10 cellular contexts compared by ENCODE assay signal in genomic region chr13:75566658-75567057, GRCh38. TPM values are rescaled to one million over a fixed set of nuclear protein-coding genes. Genes with fewer than 3 reads are reported as not detected.
DNase-seq lines count a peak whose midpoint lies in the region; ATAC-seq, FAIRE-seq and TF ChIP-seq lines count a peak whose summit lies in the region.
"Had no signal": no experiment of that assay in that cellular context is flagged by ENCODE, and none has a peak within 500 bp of the region (broad histone marks: within the 10 kb centered on the region; RNA-seq: fewer than 3 reads in every experiment).

No MANE protein-coding gene starts in this region.

- H3K79me2 ChIP-seq in K562 (ENCODE audit: control insufficient read depth, insufficient read depth, low read length), result no peaks in the 10 kb centered on the region

- CTCF ChIA-PET in K562 (lab: Yijun Ruan, JAX; ENCODE audit: low intra/inter-chr PET ratio), result no interaction called here

- H3K36me3 ChIP-seq in K562 (ENCODE audit: control insufficient read depth, insufficient read depth, low read length) (peaks cover 52% of the 10 kb centered on the region), gastrocnemius medialis (peaks cover 0 to 52% of the 10 kb centered on the region in 2 donors)

- DNase-seq in EL (peak; percentile 51), K562 (ENCODE audit: extremely low read depth in 1 of 4, low spot score in 3 of 4) (no peak), middle frontal gyrus (ENCODE audit: extremely low spot score, low spot score) (peak; percentile 12), gastrocnemius medialis (no peak), NCI-H510A treated with DMSO at 0.1 percent for 48 hours (lab: John Stamatoyannopoulos, UW) (no peak)
- DNase-seq: activated CD4-positive, alpha-beta memory T cell treated with anti-CD3 and anti-CD28 coated beads for 36 hours; sigmoid colon had no signal

- POLR2A ChIA-PET in K562 (lab: Yijun Ruan, JAX), result no interaction called here

- BruUV-seq in K562 (replicated peaks; lab: Mats Ljungman, UMichigan), result no TSS peak

- H3K4me3 ChIP-seq in K562 (no peak overlapping the region), gastrocnemius medialis (no peak overlapping the region)
- H3K4me3 ChIP-seq: sigmoid colon had no signal

- TF ChIP-seq RAD21 in Ishikawa (IDR thresholded peaks at IDR 0.05; ENCODE audit: low read depth) (peak; percentile 39), K562 (CRISPR knock-in tag; conservative IDR thresholded peaks at IDR 0.05 in 1 of 2, IDR thresholded peaks at IDR 0.05 in 1 of 2) (peak in 1 of 2 experiments; percentile 34; a peak in 1 of 4 replicates)

- H3K9me3 ChIP-seq in K562 (replicated peaks; ENCODE audit: control insufficient read depth, insufficient read depth, low read depth, low read length) (no peaks in the 10 kb centered on the region), gastrocnemius medialis (no peaks in the 10 kb centered on the region)
- H3K9me3 ChIP-seq: sigmoid colon had no signal

- in situ Hi-C loops in K562 (cut with MboI) (no loop called here), gastrocnemius medialis (cut with MboI; ENCODE audit: low sequenced_read_pairs in 4 of 4) (no loop called here)

- no peak for FAIRE-seq in K562 (lab: Jason Lieb, UNC)

- H3K9ac ChIP-seq in K562 (ENCODE audit: insufficient read depth in 1 of 2, low read depth in 2 of 2, low read length in 2 of 2), result no peak overlapping the region

- no peaks in the 10 kb centered on the region for H3K27me3 ChIP-seq in K562 (ENCODE audit: control insufficient read depth in 2 of 2, insufficient read depth in 2 of 2, low read length in 2 of 2)
- no peaks in the 10 kb centered on the region for H3K27me3 ChIP-seq in gastrocnemius medialis
- H3K27me3 ChIP-seq: sigmoid colon had no signal

- no peak overlapping the region for H2AFZ ChIP-seq in K562 (ENCODE audit: low read depth, low read length)

- ATAC-seq in K562 (no peak), gastrocnemius medialis (no peak), HG03342 (IDR thresholded peaks at IDR 0.05; ENCODE audit: unreplicated experiment) (no peak), GM18907 (IDR thresholded peaks at IDR 0.05; ENCODE audit: unreplicated experiment) (no peak)

- intact Hi-C loops in K562 (cut with micrococcal nuclease) (no loop called here), gastrocnemius medialis (cut with DNase I; ENCODE audit: low total_unique reads) (no loop called here)

- H3K27ac ChIP-seq in K562 (ENCODE audit: extremely low read depth, low read depth, low read length), result no peak overlapping the region
- no peak overlapping the region for H3K27ac ChIP-seq in gastrocnemius medialis
- H3K27ac ChIP-seq: sigmoid colon had no signal

- no peaks in the 10 kb centered on the region for H3K9me1 ChIP-seq in K562 (ENCODE audit: control insufficient read depth, insufficient read depth, low read length)

- no peaks in the 10 kb centered on the region for H4K20me1 ChIP-seq in K562 (replicated peaks; ENCODE audit: control insufficient read depth, insufficient read depth, low read length)

- TF ChIP-seq CTCF in K562 (IDR thresholded peaks at IDR 0.05 in 2 of 3, conservative IDR thresholded peaks at IDR 0.05 in 1 of 3; ENCODE audit: insufficient read depth in 2 of 3, low read depth in 1 of 3, low read length in 3 of 3) (peak in 1 of 3 experiments; percentile 33; a peak in 1 of 6 replicates), gastrocnemius medialis (IDR thresholded peaks at IDR 0.05 in 4 of 5, conservative IDR thresholded peaks at IDR 0.05 in 1 of 5) (peak in 1 of 5 experiments; percentile 16)

- H3K4me2 ChIP-seq in K562 (ENCODE audit: insufficient read depth, low read length), result no peak overlapping the region

- H3K4me1 ChIP-seq in K562 (replicated peaks in 1 of 2; ENCODE audit: control insufficient read depth in 2 of 2, insufficient read depth in 2 of 2, low read length in 2 of 2), result no peaks in the 10 kb centered on the region; a peak in 1 of 5 replicates
- H3K4me1 ChIP-seq in gastrocnemius medialis, result no peaks in the 10 kb centered on the region
- H3K4me1 ChIP-seq: sigmoid colon had no signal

- TF ChIP-seq POLR2A in K562 (conservative IDR thresholded peaks at IDR 0.05) (no peak), gastrocnemius medialis (IDR thresholded peaks at IDR 0.05) (no peak)

- no peak for TF ChIP-seq EP300 in Ishikawa (IDR thresholded peaks at IDR 0.05; ENCODE audit: borderline replicate concordance)
- no peak for TF ChIP-seq EP300 in K562 (IDR thresholded peaks at IDR 0.05; ENCODE audit: low read length)

TF ChIP-seq in Ishikawa, 13 proteins besides CTCF, POLR2A, EP300 and RAD21 (continues in another document):
- TF ChIP-seq CEBPB (IDR thresholded peaks at IDR 0.05), result no peak
- no peak for TF ChIP-seq CREB1 (IDR thresholded peaks at IDR 0.05; ENCODE audit: low read depth)

TF ChIP-seq in K562, 482 proteins besides CTCF, POLR2A, EP300 and RAD21:
- no peak for TF ChIP-seq LEF1 (IDR thresholded peaks at IDR 0.05)
- peak; percentile 44; the same call in 1 of the 2 replicates for TF ChIP-seq ATF3 (IDR thresholded peaks at IDR 0.05)
- TF ChIP-seq ATF3 (CRISPR knock-in tag; conservative IDR thresholded peaks at IDR 0.05), result no peak

RNA-seq across cellular contexts. Expression of gene UCHL3, which starts 17.1 kb away (rescaled TPM):
- 13.7 and 33.4 TPM in 2 replicates for total RNA-seq in K562 (2011; cell fraction: chromatin; rRNA removed; ENCODE audit: low replicate concordance)
- 5.7 and 8.3 TPM in 2 replicates for total RNA-seq in K562 (2011; cell fraction: nucleolus; rRNA removed)
- 9.9 and 13.1 TPM in 2 replicates for total RNA-seq in K562 (2011; cell fraction: nucleoplasm; rRNA removed)
- total RNA-seq in K562 (2014; rRNA removed) (40.2 and 42.2 TPM in 2 replicates), K562 (2014; rRNA removed; fragmentation: Illumina TruSeq; extraction: Trizol) (79.1 and 95.7 TPM in 2 replicates), K562 (2015; rRNA removed; fragmentation: Illumina TruSeq; extraction: Trizol) (78.0 and 85.4 TPM in 2 replicates), K562 (2021) (46.3 and 53.7 TPM in 2 replicates), gastrocnemius medialis (10 to 100 TPM; 40.2 to 67.5 (median 44.2) TPM)
- polyA plus RNA-seq in K562 (2011; rRNA removed) (51.9 and 89.1 TPM in 2 replicates), K562 (2014; fragmentation: Illumina TruSeq; extraction: Trizol) (84.4 and 108 TPM in 2 replicates), K562 (2014; fragmentation: Nextera tagmentation; extraction: Ambion mirVana) (100 to 1,000 TPM; 108 to 112 TPM), K562 (2014; rRNA removed) (75.2 and 83.8 TPM in 2 replicates)
- 20.6 and 29.5 TPM in 2 replicates for polyA plus RNA-seq in K562 (2011; cell fraction: cytosol; rRNA removed)
- 11.0 and 18.0 TPM in 2 replicates for polyA plus RNA-seq in K562 (2011; cell fraction: nucleus; rRNA removed)
- polyA plus RNA-seq in K562 (2012), result 39.0 and 52.0 TPM in 2 replicates
- polyA minus RNA-seq in K562 (2011; rRNA and poly(A)+ RNA removed), result 53.2 and 67.8 TPM in 2 replicates
- 13.2 and 16.6 TPM in 2 replicates for polyA minus RNA-seq in K562 (2011; cell fraction: cytosol; rRNA and poly(A)+ RNA removed)
- 5.1 and 12.9 TPM in 2 replicates for polyA minus RNA-seq in K562 (2011; cell fraction: nucleus; rRNA and poly(A)+ RNA removed)

RNA-seq across cellular contexts. Expression of gene COMMD6, which starts 29.0 kb away (rescaled TPM):
- total RNA-seq in K562 (2011; cell fraction: chromatin; rRNA removed; ENCODE audit: low replicate concordance), result 4.0 and 10.8 TPM in 2 replicates
- total RNA-seq in K562 (2011; cell fraction: nucleolus; rRNA removed), result 7.1 and 9.5 TPM in 2 replicates
- 15.0 and 29.1 TPM in 2 replicates for total RNA-seq in K562 (2011; cell fraction: nucleoplasm; rRNA removed)
- 27.2 and 32.6 TPM in 2 replicates for total RNA-seq in K562 (2014; rRNA removed)
- 65.8 and 66.8 TPM in 2 replicates for total RNA-seq in K562 (2014; rRNA removed; fragmentation: Illumina TruSeq; extraction: Trizol)
- 63.4 and 65.0 TPM in 2 replicates for total RNA-seq in K562 (2015; rRNA removed; fragmentation: Illumina TruSeq; extraction: Trizol)
- 43.3 and 49.0 TPM in 2 replicates for total RNA-seq in K562 (2021)
- polyA plus RNA-seq in K562 (2011; rRNA removed), result 99.5 and 116 TPM in 2 replicates
- 13.6 and 16.7 TPM in 2 replicates for polyA plus RNA-seq in K562 (2011; cell fraction: cytosol; rRNA removed)
- 15.3 and 28.1 TPM in 2 replicates for polyA plus RNA-seq in K562 (2011; cell fraction: nucleus; rRNA removed)
- polyA plus RNA-seq in K562 (2012), result 105 and 123 TPM in 2 replicates
- polyA plus RNA-seq in K562 (2014; fragmentation: Illumina TruSeq; extraction: Trizol), result 44.5 and 48.5 TPM in 2 replicates
- polyA plus RNA-seq in K562 (2014; fragmentation: Nextera tagmentation; extraction: Ambion mirVana), result 100 to 1,000 TPM; 111 to 112 TPM
- 47.6 TPM in 2 replicates for polyA plus RNA-seq in K562 (2014; rRNA removed)
- 6.9 and 7.4 TPM in 2 replicates for polyA minus RNA-seq in K562 (2011; rRNA and poly(A)+ RNA removed)
- 2.4 and 6.3 TPM in 2 replicates for polyA minus RNA-seq in K562 (2011; cell fraction: cytosol; rRNA and poly(A)+ RNA removed)
- polyA minus RNA-seq in K562 (2011; cell fraction: nucleus; rRNA and poly(A)+ RNA removed), result 3.0 and 8.1 TPM in 2 replicates
- total RNA-seq in gastrocnemius medialis, result 10 to 100 TPM; 17.0 to 29.4 (median 20.4) TPM

Comparison
In these comparisons a context has a peak if more than half of its experiments do, and no peak if none do; other contexts are left out.
1. DNase-seq: peak in EL (single experiment) and middle frontal gyrus (single experiment); none in K562 (0 of 4), gastrocnemius medialis (0 of 2) and NCI-H510A treated with DMSO at 0.1 percent for 48 hours (single experiment).